Comparison of ENCODE assay signal across 8 cellular contexts in the genomic region with DNA sequence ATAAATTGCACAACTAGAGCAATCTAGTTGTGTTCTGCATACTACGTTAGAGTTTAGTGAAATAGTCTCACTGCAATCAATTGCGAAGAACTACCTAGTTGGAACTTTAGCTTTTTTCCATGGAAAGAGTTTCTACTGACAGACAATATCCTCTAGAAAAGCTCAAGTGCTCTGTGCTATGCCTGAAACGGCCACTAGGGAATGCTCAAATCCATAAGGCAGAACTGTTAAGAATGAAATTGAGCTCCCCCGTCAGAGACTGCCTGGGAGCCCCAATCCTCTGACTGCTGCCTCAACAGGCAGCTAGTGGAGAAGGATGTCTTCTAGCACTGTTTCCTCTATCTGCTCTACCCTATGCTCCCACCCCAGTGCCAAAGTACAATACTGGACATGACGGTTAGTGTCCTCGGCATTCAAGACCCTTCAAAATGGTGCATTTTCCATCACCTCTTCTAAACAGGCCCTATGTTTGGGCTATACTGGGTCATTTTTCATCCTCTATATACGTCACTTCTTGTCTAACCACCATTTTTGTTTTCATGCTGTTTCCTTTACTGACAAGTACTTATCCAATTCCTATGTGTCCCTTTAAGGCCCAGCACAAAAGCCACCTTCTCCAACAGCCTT. TPM values are rescaled to one million over a fixed set of nuclear protein-coding genes. Genes with fewer than 3 reads are reported as not detected.
DNase-seq lines count a peak whose midpoint lies in the region; ATAC-seq and TF ChIP-seq lines count a peak whose summit lies in the region.

No MANE protein-coding gene starts in this region.

- intact Hi-C loops in Calu3 (cut with micrococcal nuclease; ENCODE audit: unreplicated experiment): loop anchor here (1.0 to 5.0 kb wide), 3 partner anchors 127 to 540 kb away; a partner anchor contains a TSS

- H3K27me3 Mint-ChIP-seq in Calu3 (ENCODE audit: unreplicated experiment): no peaks in the 10 kb centered on the region

- no peaks in the 10 kb centered on the region for H3K27me3 ChIP-seq in Peyer's patch

- DNase-seq in Calu3: peak; percentile 52
- DNase-seq in HuH-7.5 (ENCODE audit: low spot score): peak; percentile 11
- peak in 2 of 3 donors; percentile 37 to 77 for DNase-seq in Peyer's patch
- DNase-seq in activated T-helper 9 cell treated with anti-CD3 and anti-CD28 coated beads, Interleukin-2, amount 50 U/mL, for 16 hours (ENCODE audit: low read depth): peak; percentile 10
- DNase-seq in globus pallidus (ENCODE audit: low spot score): peak; percentile 38
- peak; percentile 50 for DNase-seq in putamen (ENCODE audit: low spot score)

- peak; percentile 41 for TF ChIP-seq CTCF in Calu3 (IDR thresholded peaks at IDR 0.05; ENCODE audit: unreplicated experiment)
- peak; percentile 53 to 66 (median 60) for TF ChIP-seq CTCF in Peyer's patch (IDR thresholded peaks at IDR 0.05)

- H3K4me3 Mint-ChIP-seq in Calu3 (ENCODE audit: low read depth, unreplicated experiment): no peak overlapping the region

- no peak overlapping the region for H3K27ac Mint-ChIP-seq in Calu3 (ENCODE audit: unreplicated experiment)

- BruUV-seq in Calu3 (replicated peaks; lab: Mats Ljungman, UMichigan): no TSS peak

- no peak overlapping the region for H3K4me3 ChIP-seq in Peyer's patch

- H3K9me3 Mint-ChIP-seq in Calu3 (ENCODE audit: low read depth, unreplicated experiment): no peaks in the 10 kb centered on the region

- no peaks in the 10 kb centered on the region for H3K4me1 Mint-ChIP-seq in Calu3 (ENCODE audit: low read depth, unreplicated experiment)

- no peak overlapping the region for H3K27ac ChIP-seq in Peyer's patch

- H3K36me3 ChIP-seq in Peyer's patch: no peaks in the 10 kb centered on the region

- CTCF ChIA-PET in Calu3 (lab: Charles Lee): interaction anchor here (0.5 to 1.7 kb wide), 16 partner anchors 9 to 539 kb away, joined by 3 to 47 read pairs (median 3); a partner anchor contains a TSS

- no peaks in the 10 kb centered on the region for H3K36me3 Mint-ChIP-seq in Calu3 (ENCODE audit: insufficient read depth, unreplicated experiment)

- no peaks in the 10 kb centered on the region for H3K4me1 ChIP-seq in Peyer's patch

- TF ChIP-seq POLR2A in Peyer's patch (IDR thresholded peaks at IDR 0.05): no peak

- no peaks in the 10 kb centered on the region for H3K9me3 ChIP-seq in Peyer's patch

- ATAC-seq in GM19467 (IDR thresholded peaks at IDR 0.05; ENCODE audit: unreplicated experiment) (peak; percentile 86), HG03045 (IDR thresholded peaks at IDR 0.05; ENCODE audit: unreplicated experiment) (no peak)

RNA-seq across cellular contexts. Expression of a gene that starts 35.3 kb away (rescaled TPM):
- total RNA-seq in Calu3 (2022): not detected in 2 replicates
- total RNA-seq in Peyer's patch: not detected
